Comparison of ENCODE assay signal across 8 cellular contexts in the genomic region with DNA sequence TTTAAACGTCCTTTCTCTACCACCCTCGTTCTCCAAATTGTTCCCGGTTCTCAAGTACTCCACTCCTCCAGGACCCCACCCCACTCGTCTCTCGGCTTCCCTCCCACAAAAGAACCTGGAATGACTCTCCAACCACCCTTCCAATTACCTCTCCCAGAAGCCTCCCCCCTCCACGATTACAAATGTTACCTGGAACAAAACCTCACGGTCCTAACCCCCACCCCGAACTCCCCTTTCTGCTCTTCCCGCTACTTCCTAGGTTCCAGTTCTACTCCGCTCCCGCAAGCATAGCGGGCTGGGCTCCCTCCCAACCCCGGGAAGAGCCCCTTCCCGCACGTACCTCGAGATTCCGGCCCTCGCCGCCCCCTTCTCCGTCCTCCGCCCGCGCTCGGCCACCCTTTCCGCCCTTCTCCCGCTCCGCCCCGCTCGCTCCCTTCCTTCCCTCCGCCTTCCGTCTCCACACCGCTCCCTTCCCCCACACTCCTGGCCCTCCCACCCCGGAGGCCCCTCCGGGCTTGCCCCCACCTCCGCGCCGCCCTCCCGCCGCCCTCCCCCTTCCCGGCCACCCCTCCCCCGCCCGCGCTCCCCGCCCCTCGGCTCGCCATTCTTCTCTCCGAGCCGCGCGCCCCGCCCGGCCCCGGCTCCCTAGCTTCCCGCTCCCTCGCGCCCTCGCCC.
DNase-seq lines count a peak whose midpoint lies in the region; TF ChIP-seq lines count a peak whose summit lies in the region.

No MANE protein-coding gene starts in this region.

- DNase-seq in GF-D8 (lab: John Stamatoyannopoulos, UW): peak; percentile 33
- DNase-seq in NAMALWA (ENCODE audit: low spot score): peak; percentile 63
- peak; percentile 65 for DNase-seq in T-helper 22 cell (ENCODE audit: low read depth)
- DNase-seq in astrocyte of the hippocampus (ENCODE audit: low read depth, low spot score): peak; percentile 93
- DNase-seq in iPS DF 6.9 (ENCODE audit: low read depth, low spot score): no peak
- DNase-seq in skeletal muscle cell (ENCODE audit: low read depth): peak; percentile 62
- DNase-seq in NCI-H187 treated with DMSO at 0.1 percent for 48 hours (lab: John Stamatoyannopoulos, UW): no peak

- H3K4me1 ChIP-seq in HEK293 (ENCODE audit: control insufficient read depth, insufficient read depth, low read length) (peaks cover 3% of the 10 kb centered on the region; the same call in 1 of the 2 replicates), iPS DF 6.9 (ENCODE audit: control insufficient read depth, insufficient read depth, low read length) (no peaks in the 10 kb centered on the region)

- WGBS in iPS DF 6.9 (ENCODE audit: insufficient coverage, insufficient read length): no CpG with 5 or more reads among the region's 57 CpGs

- H3K27me3 ChIP-seq in iPS DF 6.9 (ENCODE audit: control insufficient read depth, insufficient read depth, low read length): no peaks in the 10 kb centered on the region

- peaks cover 17 to 38% of the 10 kb centered on the region in 2 experiments; a peak in 2 of 3 replicates for H3K36me3 ChIP-seq in HEK293 (ENCODE audit: control insufficient read depth in 2 of 2, insufficient read depth in 1 of 2, low read length in 2 of 2)
- H3K36me3 ChIP-seq in iPS DF 6.9 (ENCODE audit: control insufficient read depth, insufficient read depth, low read length): 0 out of 2 replicates have a peak, but pooled peaks cover 3% of the 10 kb centered on the region

- POLR2A ChIA-PET in HEK293 (lab: Yijun Ruan, JAX): interaction anchor here (0.5 to 1.3 kb wide), 4 partner anchors 8 to 26 kb away, joined by 3 to 7 read pairs (median 4); no protein-coding TSS in a partner anchor

- CTCF ChIA-PET in HEK293 (lab: Yijun Ruan, JAX): interaction anchor here (0.6 to 2.8 kb wide), 3 partner anchors 10 to 229 kb away, joined by 4 to 11 read pairs (median 5); no protein-coding TSS in a partner anchor

- H3K9me3 ChIP-seq in HEK293 (ENCODE audit: control insufficient read depth, insufficient read depth, low read depth, low read length) (no peaks in the 10 kb centered on the region), iPS DF 6.9 (ENCODE audit: control insufficient read depth, insufficient read depth, low read length) (no peaks in the 10 kb centered on the region)

- TF ChIP-seq CTCF in HEK293 (tag by site-specific recombination; IDR thresholded peaks at IDR 0.05): peak; percentile 13; the same call in 1 of the 2 replicates

- H3K4me3 ChIP-seq in HEK293 (ENCODE audit: low read depth, low read length): peak overlapping the region; percentile 83
- peak overlapping the region; percentile 52 for H3K4me3 ChIP-seq in iPS DF 6.9 (ENCODE audit: low read length)
- peak overlapping the region; percentile 98 for H3K4me3 ChIP-seq in skeletal muscle cell (ENCODE audit: low read depth, low read length)

- peak overlapping the region; percentile 95 for H3K27ac ChIP-seq in HEK293 (ENCODE audit: extremely low read depth, low read depth, low read length)
- H3K27ac ChIP-seq in iPS DF 6.9 (ENCODE audit: low read length): no peak overlapping the region

TF ChIP-seq in HEK293, 187 proteins besides CTCF, POLR2A, EP300 and RAD21 (continues in another document):
- TF ChIP-seq ZNF777 (tag by site-specific recombination; IDR thresholded peaks at IDR 0.05; ENCODE audit: borderline replicate concordance): no peak
- no peak for TF ChIP-seq ZNF621 (tag by site-specific recombination; IDR thresholded peaks at IDR 0.05)
- TF ChIP-seq, protein P1, sequence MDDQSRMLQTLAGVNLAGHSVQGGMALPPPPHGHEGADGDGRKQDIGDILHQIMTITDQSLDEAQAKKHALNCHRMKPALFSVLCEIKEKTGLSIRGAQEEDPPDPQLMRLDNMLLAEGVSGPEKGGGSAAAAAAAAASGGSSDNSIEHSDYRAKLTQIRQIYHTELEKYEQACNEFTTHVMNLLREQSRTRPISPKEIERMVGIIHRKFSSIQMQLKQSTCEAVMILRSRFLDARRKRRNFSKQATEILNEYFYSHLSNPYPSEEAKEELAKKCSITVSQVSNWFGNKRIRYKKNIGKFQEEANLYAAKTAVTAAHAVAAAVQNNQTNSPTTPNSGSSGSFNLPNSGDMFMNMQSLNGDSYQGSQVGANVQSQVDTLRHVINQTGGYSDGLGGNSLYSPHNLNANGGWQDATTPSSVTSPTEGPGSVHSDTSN (CRISPR knock-in tag; IDR thresholded peaks at IDR 0.05): no peak
- no peak for TF ChIP-seq ZNF175 (tag by site-specific recombination; IDR thresholded peaks at IDR 0.05)
- no peak for TF ChIP-seq ZNF837 (tag by site-specific recombination; IDR thresholded peaks at IDR 0.05)
- TF ChIP-seq SCRT2 (tag by site-specific recombination; IDR thresholded peaks at IDR 0.05): no peak
- TF ChIP-seq GLI2 (tag by site-specific recombination; IDR thresholded peaks at IDR 0.05; ENCODE audit: borderline replicate concordance, low read depth): no peak
- TF ChIP-seq, protein P2, sequence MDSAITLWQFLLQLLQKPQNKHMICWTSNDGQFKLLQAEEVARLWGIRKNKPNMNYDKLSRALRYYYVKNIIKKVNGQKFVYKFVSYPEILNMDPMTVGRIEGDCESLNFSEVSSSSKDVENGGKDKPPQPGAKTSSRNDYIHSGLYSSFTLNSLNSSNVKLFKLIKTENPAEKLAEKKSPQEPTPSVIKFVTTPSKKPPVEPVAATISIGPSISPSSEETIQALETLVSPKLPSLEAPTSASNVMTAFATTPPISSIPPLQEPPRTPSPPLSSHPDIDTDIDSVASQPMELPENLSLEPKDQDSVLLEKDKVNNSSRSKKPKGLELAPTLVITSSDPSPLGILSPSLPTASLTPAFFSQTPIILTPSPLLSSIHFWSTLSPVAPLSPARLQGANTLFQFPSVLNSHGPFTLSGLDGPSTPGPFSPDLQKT (IDR thresholded peaks at IDR 0.05; ENCODE audit: borderline replicate concordance, low read depth, low read length): no peak
- TF ChIP-seq, protein P3, sequence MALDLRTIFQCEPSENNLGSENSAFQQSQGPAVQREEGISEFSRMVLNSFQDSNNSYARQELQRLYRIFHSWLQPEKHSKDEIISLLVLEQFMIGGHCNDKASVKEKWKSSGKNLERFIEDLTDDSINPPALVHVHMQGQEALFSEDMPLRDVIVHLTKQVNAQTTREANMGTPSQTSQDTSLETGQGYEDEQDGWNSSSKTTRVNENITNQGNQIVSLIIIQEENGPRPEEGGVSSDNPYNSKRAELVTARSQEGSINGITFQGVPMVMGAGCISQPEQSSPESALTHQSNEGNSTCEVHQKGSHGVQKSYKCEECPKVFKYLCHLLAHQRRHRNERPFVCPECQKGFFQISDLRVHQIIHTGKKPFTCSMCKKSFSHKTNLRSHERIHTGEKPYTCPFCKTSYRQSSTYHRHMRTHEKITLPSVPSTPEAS (tag by site-specific recombination; IDR thresholded peaks at IDR 0.05): no peak; the same call in 1 of the 2 replicates
- TF ChIP-seq ZNF792 (tag by site-specific recombination; IDR thresholded peaks at IDR 0.05): peak; percentile 75; the same call in 1 of the 2 replicates
- 0 out of 2 replicates have a peak, but pooled peaks have one; percentile 25 for TF ChIP-seq ZSCAN16 (tag by site-specific recombination; IDR thresholded peaks at IDR 0.05)
- peak; percentile 25; the same call in 1 of the 2 replicates for TF ChIP-seq GLIS1 (tag by site-specific recombination; IDR thresholded peaks at IDR 0.05)
- TF ChIP-seq ZFP69B (tag by site-specific recombination; IDR thresholded peaks at IDR 0.05): no peak
- TF ChIP-seq KLF10 (tag by site-specific recombination; IDR thresholded peaks at IDR 0.05): no peak
- peak; percentile 96 for TF ChIP-seq ZNF341 (tag by site-specific recombination; IDR thresholded peaks at IDR 0.05; ENCODE audit: low read depth)
- no peak for TF ChIP-seq ZNF664 (tag by site-specific recombination; IDR thresholded peaks at IDR 0.05)
- peak; percentile 43; the same call in 1 of the 2 replicates for TF ChIP-seq ZNF416 (tag by site-specific recombination; IDR thresholded peaks at IDR 0.05)
- TF ChIP-seq ZBTB21 (tag by site-specific recombination; IDR thresholded peaks at IDR 0.05): 0 out of 2 replicates have a peak, but pooled peaks have one; percentile 15
- TF ChIP-seq, protein P4, sequence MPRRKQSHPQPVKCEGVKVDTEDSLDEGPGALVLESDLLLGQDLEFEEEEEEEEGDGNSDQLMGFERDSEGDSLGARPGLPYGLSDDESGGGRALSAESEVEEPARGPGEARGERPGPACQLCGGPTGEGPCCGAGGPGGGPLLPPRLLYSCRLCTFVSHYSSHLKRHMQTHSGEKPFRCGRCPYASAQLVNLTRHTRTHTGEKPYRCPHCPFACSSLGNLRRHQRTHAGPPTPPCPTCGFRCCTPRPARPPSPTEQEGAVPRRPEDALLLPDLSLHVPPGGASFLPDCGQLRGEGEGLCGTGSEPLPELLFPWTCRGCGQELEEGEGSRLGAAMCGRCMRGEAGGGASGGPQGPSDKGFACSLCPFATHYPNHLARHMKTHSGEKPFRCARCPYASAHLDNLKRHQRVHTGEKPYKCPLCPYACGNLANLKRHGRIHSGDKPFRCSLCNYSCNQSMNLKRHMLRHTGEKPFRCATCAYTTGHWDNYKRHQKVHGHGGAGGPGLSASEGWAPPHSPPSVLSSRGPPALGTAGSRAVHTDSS (tag by site-specific recombination; IDR thresholded peaks at IDR 0.05): no peak
- TF ChIP-seq, protein P5, sequence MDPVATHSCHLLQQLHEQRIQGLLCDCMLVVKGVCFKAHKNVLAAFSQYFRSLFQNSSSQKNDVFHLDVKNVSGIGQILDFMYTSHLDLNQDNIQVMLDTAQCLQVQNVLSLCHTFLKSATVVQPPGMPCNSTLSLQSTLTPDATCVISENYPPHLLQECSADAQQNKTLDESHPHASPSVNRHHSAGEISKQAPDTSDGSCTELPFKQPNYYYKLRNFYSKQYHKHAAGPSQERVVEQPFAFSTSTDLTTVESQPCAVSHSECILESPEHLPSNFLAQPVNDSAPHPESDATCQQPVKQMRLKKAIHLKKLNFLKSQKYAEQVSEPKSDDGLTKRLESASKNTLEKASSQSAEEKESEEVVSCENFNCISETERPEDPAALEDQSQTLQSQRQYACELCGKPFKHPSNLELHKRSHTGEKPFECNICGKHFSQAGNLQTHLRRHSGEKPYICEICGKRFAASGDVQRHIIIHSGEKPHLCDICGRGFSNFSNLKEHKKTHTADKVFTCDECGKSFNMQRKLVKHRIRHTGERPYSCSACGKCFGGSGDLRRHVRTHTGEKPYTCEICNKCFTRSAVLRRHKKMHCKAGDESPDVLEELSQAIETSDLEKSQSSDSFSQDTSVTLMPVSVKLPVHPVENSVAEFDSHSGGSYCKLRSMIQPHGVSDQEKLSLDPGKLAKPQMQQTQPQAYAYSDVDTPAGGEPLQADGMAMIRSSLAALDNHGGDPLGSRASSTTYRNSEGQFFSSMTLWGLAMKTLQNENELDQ (tag by site-specific recombination; IDR thresholded peaks at IDR 0.05; ENCODE audit: low read depth): no peak
- no peak for TF ChIP-seq HOXA7 (CRISPR knock-in tag; IDR thresholded peaks at IDR 0.05; ENCODE audit: borderline replicate concordance)

Comparison
In these comparisons a context has a peak if more than half of its experiments do, and no peak if none do; other contexts are left out.
1. DNase-seq: peak in GF-D8 (single experiment), NAMALWA (single experiment), T-helper 22 cell (single experiment), astrocyte of the hippocampus (single experiment) and skeletal muscle cell (single experiment); none in iPS DF 6.9 (single experiment) and NCI-H187 treated with DMSO at 0.1 percent for 48 hours (single experiment).
2. Peak in every context shown above with its lines, with median percentiles within 50 percentile points of each other: H3K4me3 ChIP-seq.